Comparison of ENCODE assay signal across 17 cellular contexts in genomic region chr5:1975898-1976765, GRCh38.
DNase-seq lines count a peak whose midpoint lies in the region; ATAC-seq and TF ChIP-seq lines count a peak whose summit lies in the region.
"Had no signal": no experiment of that assay in that cellular context is flagged by ENCODE, and none has a peak within 500 bp of the region (broad histone marks: within the 10 kb centered on the region; RNA-seq: fewer than 3 reads in every experiment).

No MANE protein-coding gene starts in this region.

- no peaks in the 10 kb centered on the region for H3K4me1 Mint-ChIP-seq in natural killer cell
- H3K4me1 Mint-ChIP-seq: activated naive CD8-positive, alpha-beta T cell treated with anti-CD3 and anti-CD28 coated beads, Interleukin-2, amount 10 ng/mL, durations not matched to agents 7 days and 5 days; memory B cell had no signal

- H2BK5ac ChIP-seq in mesenchymal stem cell (ENCODE audit: low read depth, low read length, poor library complexity, severe bottlenecking) = no peak overlapping the region

- H2BK120ac ChIP-seq in mesenchymal stem cell (ENCODE audit: low read depth, low read length) = no peak overlapping the region

- H3K23ac ChIP-seq in mesenchymal stem cell (ENCODE audit: low read length in 2 of 2) = no peak overlapping the region

- H3K36me3 Mint-ChIP-seq in natural killer cell = no peaks in the 10 kb centered on the region
- H3K36me3 Mint-ChIP-seq: activated naive CD8-positive, alpha-beta T cell treated with anti-CD3 and anti-CD28 coated beads, Interleukin-2, amount 10 ng/mL, durations not matched to agents 7 days and 5 days; memory B cell had no signal

- H4K20me1 ChIP-seq in Karpas-422 (ENCODE audit: insufficient read depth, low read depth, low read length) = no peaks in the 10 kb centered on the region

- H3K14ac ChIP-seq in mesenchymal stem cell (ENCODE audit: low read length in 2 of 2) = no peak overlapping the region

- intact Hi-C loops in natural killer cell (cut with micrococcal nuclease) = no loop called here

- peak; percentile 13 for DNase-seq in DMS153 treated with DMSO at 0.1 percent for 48 hours (lab: John Stamatoyannopoulos, UW; ENCODE audit: unreplicated experiment)
- DNase-seq in DMS153 (lab: John Stamatoyannopoulos, UW) = no peak
- DNase-seq in Karpas-422 = peak; percentile 72
- DNase-seq in mesenchymal stem cell = no peak
- DNase-seq in natural killer cell = no peak
- no peak for DNase-seq in T-helper 2 cell
- no peak for DNase-seq in stimulated activated CD4-positive, alpha-beta T cell treated with anti-CD3 and anti-CD28 coated beads, Interleukin-15, amount 100 ng/mL, for 24 hours
- DNase-seq: activated naive CD8-positive, alpha-beta T cell treated with anti-CD3 and anti-CD28 coated beads, Interleukin-2, amount 10 ng/mL, durations not matched to agents 7 days and 5 days; GOT3; NCI-H1930; stomach; SW 1271 had no signal

- H3K4me2 ChIP-seq in Karpas-422 (ENCODE audit: low read depth, low read length, poor library complexity, severe bottlenecking) (no peak overlapping the region), mesenchymal stem cell (ENCODE audit: low read length, poor library complexity, severe bottlenecking) (no peak overlapping the region)
- H3K4me2 ChIP-seq: KMS-11, smooth muscle cell had no signal

- H3K27me3 ChIP-seq in Karpas-422 (ENCODE audit: low read length) = no peaks in the 10 kb centered on the region
- H3K27me3 ChIP-seq in mesenchymal stem cell (ENCODE audit: control insufficient read depth in 1 of 2, insufficient read depth in 1 of 2, low read length in 2 of 2) = peaks cover 0 to 22% of the 10 kb centered on the region in 2 experiments
- H3K27me3 ChIP-seq: stomach had no signal

- peaks cover 3 to 38% of the 10 kb centered on the region in 2 donors for H3K27me3 Mint-ChIP-seq in natural killer cell (ENCODE audit: low read depth in 2 of 2)

- no peak overlapping the region for H2AFZ ChIP-seq in Karpas-422 (ENCODE audit: low read length)
- H2AFZ ChIP-seq in mesenchymal stem cell (ENCODE audit: low read depth, low read length) = no peak overlapping the region

- ATAC-seq in natural killer cell = no peak
- ATAC-seq: activated CD4-positive, CD25-positive, alpha-beta regulatory T cell treated with anti-CD3 and anti-CD28 coated beads, Interleukin-2, amount 50 U/mL, for 24 hours had no signal

- no peak overlapping the region for H3K4me3 ChIP-seq in Karpas-422 (ENCODE audit: low read length)
- no peak overlapping the region for H3K4me3 ChIP-seq in mesenchymal stem cell (ENCODE audit: insufficient read depth in 1 of 2, low read depth in 1 of 2, low read length in 2 of 2)
- H3K4me3 ChIP-seq: smooth muscle cell, stomach had no signal

- H3K79me2 ChIP-seq in Karpas-422 (ENCODE audit: low read length) = no peaks in the 10 kb centered on the region

- H3K9ac ChIP-seq in Karpas-422 (ENCODE audit: low read length) = no peak overlapping the region
- peak overlapping the region; percentile 8 for H3K9ac ChIP-seq in mesenchymal stem cell (ENCODE audit: low read length)
- H3K9ac ChIP-seq: KMS-11 had no signal

- H3K79me1 ChIP-seq in mesenchymal stem cell (replicated peaks; ENCODE audit: low read length, poor library complexity, severe bottlenecking) = no peaks in the 10 kb centered on the region

- no peak overlapping the region for H3K4me3 Mint-ChIP-seq in natural killer cell
- H3K4me3 Mint-ChIP-seq: activated naive CD8-positive, alpha-beta T cell treated with anti-CD3 and anti-CD28 coated beads, Interleukin-2, amount 10 ng/mL, durations not matched to agents 7 days and 5 days; memory B cell had no signal

- no peaks in the 10 kb centered on the region for H3K4me1 ChIP-seq in Karpas-422 (ENCODE audit: low read length)
- no peaks in the 10 kb centered on the region for H3K4me1 ChIP-seq in mesenchymal stem cell (ENCODE audit: control insufficient read depth, insufficient read depth, low read depth, low read length)
- H3K4me1 ChIP-seq: stomach had no signal

- no peaks in the 10 kb centered on the region for H3K9me2 ChIP-seq in Karpas-422 (replicated peaks; ENCODE audit: insufficient read depth, low read length)

- H2BK12ac ChIP-seq in mesenchymal stem cell (ENCODE audit: low read length in 2 of 2) = no peak overlapping the region

- no peak overlapping the region for H4K91ac ChIP-seq in mesenchymal stem cell (ENCODE audit: low read length)

- no peak overlapping the region for H2AK5ac ChIP-seq in mesenchymal stem cell (ENCODE audit: low read length, severe bottlenecking)

- H2BK15ac ChIP-seq in mesenchymal stem cell (ENCODE audit: low read depth, poor library complexity, severe bottlenecking) = no peak overlapping the region

- WGBS in mesenchymal stem cell = 61% methylated on average over 9 of the region's 12 CpGs

- H3K27ac ChIP-seq in Karpas-422 (ENCODE audit: low read length) = no peak overlapping the region
- H3K27ac ChIP-seq in VCaP = peak overlapping the region; percentile 62
- H3K27ac ChIP-seq in mesenchymal stem cell (ENCODE audit: low read length, poor library complexity, severe bottlenecking) = no peak overlapping the region
- H3K27ac ChIP-seq: KMS-11, stomach had no signal

- H3K4ac ChIP-seq in mesenchymal stem cell (ENCODE audit: low read depth in 1 of 2, low read length in 2 of 2) = no peak overlapping the region

- no peak overlapping the region for H4K8ac ChIP-seq in mesenchymal stem cell (ENCODE audit: low read length)

- H3K9me3 ChIP-seq in Karpas-422 (ENCODE audit: low read length) (no peaks in the 10 kb centered on the region), mesenchymal stem cell (ENCODE audit: control insufficient read depth, low read length) (no peaks in the 10 kb centered on the region)
- H3K9me3 ChIP-seq: stomach had no signal

- no peak overlapping the region for H3K27ac Mint-ChIP-seq in natural killer cell
- H3K27ac Mint-ChIP-seq: activated naive CD8-positive, alpha-beta T cell treated with anti-CD3 and anti-CD28 coated beads, Interleukin-2, amount 10 ng/mL, durations not matched to agents 7 days and 5 days; memory B cell had no signal

- peak; percentile 53 for TF ChIP-seq CTCF in VCaP (conservative IDR thresholded peaks at IDR 0.05)
- TF ChIP-seq CTCF in natural killer cell (IDR thresholded peaks at IDR 0.05) = no peak

- H3K36me3 ChIP-seq in Karpas-422 (ENCODE audit: insufficient read depth, low read length) (no peaks in the 10 kb centered on the region), mesenchymal stem cell (ENCODE audit: control insufficient read depth in 1 of 2, insufficient read depth in 2 of 2, low read depth in 1 of 2, low read length in 2 of 2) (no peaks in the 10 kb centered on the region)
- H3K36me3 ChIP-seq: stomach had no signal

- no peaks in the 10 kb centered on the region for H3K9me3 Mint-ChIP-seq in natural killer cell
- H3K9me3 Mint-ChIP-seq: activated naive CD8-positive, alpha-beta T cell treated with anti-CD3 and anti-CD28 coated beads, Interleukin-2, amount 10 ng/mL, durations not matched to agents 7 days and 5 days had no signal

- H3K18ac ChIP-seq in mesenchymal stem cell (ENCODE audit: low read depth in 1 of 2, low read length in 2 of 2) = no peak overlapping the region

Comparison
In these comparisons a context has a peak if more than half of its experiments do, and no peak if none do; other contexts are left out.
1. DNase-seq: peak in DMS153 treated with DMSO at 0.1 percent for 48 hours (single experiment) and Karpas-422 (single experiment); none in DMS153 (single experiment), mesenchymal stem cell (single experiment), natural killer cell (single experiment), T-helper 2 cell (0 of 5) and stimulated activated CD4-positive, alpha-beta T cell treated with anti-CD3 and anti-CD28 coated beads, Interleukin-15, amount 100 ng/mL, for 24 hours (single experiment).